1 cellular context compared by ENCODE assay signal in the genomic region with DNA sequence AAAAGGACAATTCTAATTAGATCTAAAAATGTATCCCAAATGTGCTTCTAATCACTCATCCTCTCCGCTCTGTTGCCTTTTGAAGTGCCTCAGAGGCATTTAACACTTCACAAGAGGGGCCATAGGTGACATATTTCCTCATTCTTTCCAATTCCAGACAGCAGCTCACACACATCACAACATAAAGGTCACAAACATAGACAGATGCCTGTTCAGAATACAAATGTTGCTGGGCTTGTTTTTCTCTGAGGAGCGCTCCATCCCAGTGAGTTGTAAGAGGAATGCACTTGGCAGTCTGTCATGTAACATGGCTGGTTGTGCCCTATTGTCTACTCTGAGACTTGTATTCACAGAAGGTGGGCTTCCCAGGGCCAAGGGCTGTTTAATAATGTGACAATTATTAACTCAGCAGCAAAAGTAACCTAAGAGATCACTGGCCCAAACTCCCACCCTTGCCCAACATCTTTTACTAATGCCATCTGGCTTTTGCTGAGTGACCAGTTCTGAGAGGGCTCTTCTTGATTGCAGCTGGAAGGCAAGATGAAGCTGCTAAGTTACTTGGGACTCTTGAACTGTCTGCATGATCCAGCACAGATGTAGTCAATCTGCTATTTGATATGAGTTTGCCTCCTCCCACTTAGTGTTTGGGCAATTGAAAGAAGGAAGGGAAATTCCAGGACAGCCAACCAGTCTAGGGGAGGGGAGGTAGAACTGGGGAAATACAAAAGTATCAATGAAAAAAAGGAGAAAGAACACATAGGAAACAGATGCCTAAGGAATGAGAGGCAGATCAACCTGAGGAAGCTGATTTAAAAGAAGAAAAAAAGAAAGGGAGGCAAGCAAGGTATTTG.
A peak's percentile ranks its signal among the peaks of the same experiment; 100 is the strongest.
TF ChIP-seq lines count a peak whose summit lies in the region.

No MANE protein-coding gene starts in this region.

TF ChIP-seq in GM12878, 131 proteins besides CTCF, POLR2A, EP300 and RAD21:
- TF ChIP-seq IKZF1 (conservative IDR thresholded peaks at IDR 0.05) (no peak; the same call in 1 of the 2 replicates), RAD51 (IDR thresholded peaks at IDR 0.05) (no peak), ETV6 (conservative IDR thresholded peaks at IDR 0.05 in 1 of 2, IDR thresholded peaks at IDR 0.05 in 1 of 2; ENCODE audit: borderline replicate concordance in 1 of 2, low read depth in 1 of 2) (0 out of 4 replicates have a peak, but pooled peaks of 1 of the 2 experiments have one; percentile 15), CBX3 (IDR thresholded peaks at IDR 0.05; ENCODE audit: borderline replicate concordance, low read depth) (no peak), ZNF622 (IDR thresholded peaks at IDR 0.05) (no peak), NFXL1 (IDR thresholded peaks at IDR 0.05; ENCODE audit: borderline replicate concordance) (no peak), CEBPB (IDR thresholded peaks at IDR 0.05; ENCODE audit: borderline replicate concordance in 1 of 2, low read depth in 2 of 2, low read length in 2 of 2) (no peak), YY1 (IDR thresholded peaks at IDR 0.05; ENCODE audit: low read depth, low read length) (no peak), RELB (IDR thresholded peaks at IDR 0.05; ENCODE audit: low read depth) (peak; percentile 69), MTA2 (IDR thresholded peaks at IDR 0.05; ENCODE audit: low read depth) (peak; percentile 49), NR2F1 (conservative IDR thresholded peaks at IDR 0.05) (0 out of 2 replicates have a peak, but pooled peaks have one; percentile 13), SKIL (IDR thresholded peaks at IDR 0.05; ENCODE audit: low read depth, poor library complexity, severe bottlenecking) (peak; percentile 40), NR2C2 (IDR thresholded peaks at IDR 0.05; ENCODE audit: borderline replicate concordance, control insufficient read depth, insufficient read length, low read depth) (no peak), PKNOX1 (IDR thresholded peaks at IDR 0.05) (no peak), HDGF (IDR thresholded peaks at IDR 0.05) (0 out of 2 replicates have a peak, but pooled peaks have one; percentile 17), SPI1 (IDR thresholded peaks at IDR 0.05; ENCODE audit: borderline replicate concordance, insufficient read depth, low read depth, low read length) (no peak), LARP7 (IDR thresholded peaks at IDR 0.05) (no peak), USF1 (IDR thresholded peaks at IDR 0.05; ENCODE audit: borderline replicate concordance, extremely low read length, insufficient read depth, low read depth, low read length) (no peak), PAX5 (IDR thresholded peaks at IDR 0.05; ENCODE audit: borderline replicate concordance, low read depth, low read length) (no peak), PML (IDR thresholded peaks at IDR 0.05; ENCODE audit: low read length) (no peak), IKZF2 (IDR thresholded peaks at IDR 0.05) (peak in 1 of 2 experiments; percentile 32; a peak in 1 of 4 replicates), ATF7 (IDR thresholded peaks at IDR 0.05; ENCODE audit: low read depth) (peak; percentile 17), IRF5 (IDR thresholded peaks at IDR 0.05; ENCODE audit: borderline replicate concordance) (no peak), BMI1 (IDR thresholded peaks at IDR 0.05; ENCODE audit: borderline replicate concordance) (no peak), ZNF384 (IDR thresholded peaks at IDR 0.05; ENCODE audit: borderline replicate concordance, low read depth, low read length) (no peak), KLF5 (IDR thresholded peaks at IDR 0.05; ENCODE audit: partially characterized antibody) (peak; percentile 43)
- TF ChIP-seq, protein P1, sequence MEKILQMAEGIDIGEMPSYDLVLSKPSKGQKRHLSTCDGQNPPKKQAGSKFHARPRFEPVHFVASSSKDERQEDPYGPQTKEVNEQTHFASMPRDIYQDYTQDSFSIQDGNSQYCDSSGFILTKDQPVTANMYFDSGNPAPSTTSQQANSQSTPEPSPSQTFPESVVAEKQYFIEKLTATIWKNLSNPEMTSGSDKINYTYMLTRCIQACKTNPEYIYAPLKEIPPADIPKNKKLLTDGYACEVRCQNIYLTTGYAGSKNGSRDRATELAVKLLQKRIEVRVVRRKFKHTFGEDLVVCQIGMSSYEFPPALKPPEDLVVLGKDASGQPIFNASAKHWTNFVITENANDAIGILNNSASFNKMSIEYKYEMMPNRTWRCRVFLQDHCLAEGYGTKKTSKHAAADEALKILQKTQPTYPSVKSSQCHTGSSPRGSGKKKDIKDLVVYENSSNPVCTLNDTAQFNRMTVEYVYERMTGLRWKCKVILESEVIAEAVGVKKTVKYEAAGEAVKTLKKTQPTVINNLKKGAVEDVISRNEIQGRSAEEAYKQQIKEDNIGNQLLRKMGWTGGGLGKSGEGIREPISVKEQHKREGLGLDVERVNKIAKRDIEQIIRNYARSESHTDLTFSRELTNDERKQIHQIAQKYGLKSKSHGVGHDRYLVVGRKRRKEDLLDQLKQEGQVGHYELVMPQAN (conservative IDR thresholded peaks at IDR 0.05): 0 out of 2 replicates have a peak, but pooled peaks have one; percentile 26
- TF ChIP-seq, protein P2, sequence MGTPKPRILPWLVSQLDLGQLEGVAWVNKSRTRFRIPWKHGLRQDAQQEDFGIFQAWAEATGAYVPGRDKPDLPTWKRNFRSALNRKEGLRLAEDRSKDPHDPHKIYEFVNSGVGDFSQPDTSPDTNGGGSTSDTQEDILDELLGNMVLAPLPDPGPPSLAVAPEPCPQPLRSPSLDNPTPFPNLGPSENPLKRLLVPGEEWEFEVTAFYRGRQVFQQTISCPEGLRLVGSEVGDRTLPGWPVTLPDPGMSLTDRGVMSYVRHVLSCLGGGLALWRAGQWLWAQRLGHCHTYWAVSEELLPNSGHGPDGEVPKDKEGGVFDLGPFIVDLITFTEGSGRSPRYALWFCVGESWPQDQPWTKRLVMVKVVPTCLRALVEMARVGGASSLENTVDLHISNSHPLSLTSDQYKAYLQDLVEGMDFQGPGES (IDR thresholded peaks at IDR 0.05): no peak
